1 cellular context compared by ENCODE assay signal in the genomic region with DNA sequence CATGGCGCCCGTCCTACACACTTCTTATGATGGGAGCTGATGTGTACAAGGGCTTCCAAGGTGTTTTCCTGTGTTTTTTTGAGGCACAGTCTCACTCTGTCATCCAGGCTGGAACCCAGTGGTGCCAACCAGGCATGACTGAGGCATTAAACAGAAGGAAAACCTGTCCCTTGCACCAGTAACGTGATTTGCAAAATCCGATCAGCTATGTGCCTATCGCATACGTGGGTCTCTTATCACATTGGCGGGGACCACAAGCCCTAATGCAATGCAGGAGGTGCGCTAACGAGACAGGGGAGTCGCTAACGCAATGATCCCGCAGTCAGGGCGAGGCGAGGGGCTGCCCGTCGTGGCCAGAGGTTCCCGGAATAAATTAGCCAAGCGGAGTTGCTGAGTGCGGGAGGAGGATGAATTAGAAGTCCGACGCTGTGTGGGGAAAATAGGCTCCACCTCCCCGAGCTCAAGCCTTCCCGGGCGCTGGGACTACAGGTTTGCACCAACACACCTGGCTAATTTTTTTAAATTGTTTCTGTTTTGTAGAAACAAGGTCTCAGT.
TF ChIP-seq lines count a peak whose summit lies in the region.

No MANE protein-coding gene starts in this region.

TF ChIP-seq in GM23338, 12 proteins besides CTCF, POLR2A, EP300 and RAD21 (continued from another document):
- TF ChIP-seq, protein P1, sequence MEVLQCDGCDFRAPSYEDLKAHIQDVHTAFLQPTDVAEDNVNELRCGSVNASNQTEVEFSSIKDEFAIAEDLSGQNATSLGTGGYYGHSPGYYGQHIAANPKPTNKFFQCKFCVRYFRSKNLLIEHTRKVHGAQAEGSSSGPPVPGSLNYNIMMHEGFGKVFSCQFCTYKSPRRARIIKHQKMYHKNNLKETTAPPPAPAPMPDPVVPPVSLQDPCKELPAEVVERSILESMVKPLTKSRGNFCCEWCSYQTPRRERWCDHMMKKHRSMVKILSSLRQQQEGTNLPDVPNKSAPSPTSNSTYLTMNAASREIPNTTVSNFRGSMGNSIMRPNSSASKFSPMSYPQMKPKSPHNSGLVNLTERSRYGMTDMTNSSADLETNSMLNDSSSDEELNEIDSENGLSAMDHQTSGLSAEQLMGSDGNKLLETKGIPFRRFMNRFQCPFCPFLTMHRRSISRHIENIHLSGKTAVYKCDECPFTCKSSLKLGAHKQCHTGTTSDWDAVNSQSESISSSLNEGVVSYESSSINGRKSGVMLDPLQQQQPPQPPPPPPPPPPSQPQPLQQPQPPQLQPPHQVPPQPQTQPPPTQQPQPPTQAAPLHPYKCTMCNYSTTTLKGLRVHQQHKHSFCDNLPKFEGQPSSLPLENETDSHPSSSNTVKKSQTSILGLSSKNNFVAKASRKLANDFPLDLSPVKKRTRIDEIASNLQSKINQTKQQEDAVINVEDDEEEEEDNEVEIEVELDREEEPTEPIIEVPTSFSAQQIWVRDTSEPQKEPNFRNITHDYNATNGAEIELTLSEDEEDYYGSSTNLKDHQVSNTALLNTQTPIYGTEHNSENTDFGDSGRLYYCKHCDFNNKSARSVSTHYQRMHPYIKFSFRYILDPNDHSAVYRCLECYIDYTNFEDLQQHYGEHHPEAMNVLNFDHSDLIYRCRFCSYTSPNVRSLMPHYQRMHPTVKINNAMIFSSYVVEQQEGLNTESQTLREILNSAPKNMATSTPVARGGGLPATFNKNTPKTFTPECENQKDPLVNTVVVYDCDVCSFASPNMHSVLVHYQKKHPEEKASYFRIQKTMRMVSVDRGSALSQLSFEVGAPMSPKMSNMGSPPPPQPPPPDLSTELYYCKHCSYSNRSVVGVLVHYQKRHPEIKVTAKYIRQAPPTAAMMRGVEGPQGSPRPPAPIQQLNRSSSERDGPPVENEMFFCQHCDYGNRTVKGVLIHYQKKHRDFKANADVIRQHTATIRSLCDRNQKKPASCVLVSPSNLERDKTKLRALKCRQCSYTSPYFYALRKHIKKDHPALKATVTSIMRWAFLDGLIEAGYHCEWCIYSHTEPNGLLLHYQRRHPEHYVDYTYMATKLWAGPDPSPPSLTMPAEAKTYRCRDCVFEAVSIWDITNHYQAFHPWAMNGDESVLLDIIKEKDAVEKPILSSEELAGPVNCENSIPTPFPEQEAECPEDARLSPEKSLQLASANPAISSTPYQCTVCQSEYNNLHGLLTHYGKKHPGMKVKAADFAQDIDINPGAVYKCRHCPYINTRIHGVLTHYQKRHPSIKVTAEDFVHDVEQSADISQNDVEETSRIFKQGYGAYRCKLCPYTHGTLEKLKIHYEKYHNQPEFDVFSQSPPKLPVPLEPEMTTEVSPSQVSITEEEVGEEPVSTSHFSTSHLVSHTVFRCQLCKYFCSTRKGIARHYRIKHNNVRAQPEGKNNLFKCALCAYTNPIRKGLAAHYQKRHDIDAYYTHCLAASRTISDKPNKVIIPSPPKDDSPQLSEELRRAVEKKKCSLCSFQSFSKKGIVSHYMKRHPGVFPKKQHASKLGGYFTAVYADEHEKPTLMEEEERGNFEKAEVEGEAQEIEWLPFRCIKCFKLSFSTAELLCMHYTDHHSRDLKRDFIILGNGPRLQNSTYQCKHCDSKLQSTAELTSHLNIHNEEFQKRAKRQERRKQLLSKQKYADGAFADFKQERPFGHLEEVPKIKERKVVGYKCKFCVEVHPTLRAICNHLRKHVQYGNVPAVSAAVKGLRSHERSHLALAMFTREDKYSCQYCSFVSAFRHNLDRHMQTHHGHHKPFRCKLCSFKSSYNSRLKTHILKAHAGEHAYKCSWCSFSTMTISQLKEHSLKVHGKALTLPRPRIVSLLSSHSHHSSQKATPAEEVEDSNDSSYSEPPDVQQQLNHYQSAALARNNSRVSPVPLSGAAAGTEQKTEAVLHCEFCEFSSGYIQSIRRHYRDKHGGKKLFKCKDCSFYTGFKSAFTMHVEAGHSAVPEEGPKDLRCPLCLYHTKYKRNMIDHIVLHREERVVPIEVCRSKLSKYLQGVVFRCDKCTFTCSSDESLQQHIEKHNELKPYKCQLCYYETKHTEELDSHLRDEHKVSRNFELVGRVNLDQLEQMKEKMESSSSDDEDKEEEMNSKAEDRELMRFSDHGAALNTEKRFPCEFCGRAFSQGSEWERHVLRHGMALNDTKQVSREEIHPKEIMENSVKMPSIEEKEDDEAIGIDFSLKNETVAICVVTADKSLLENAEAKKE (CRISPR knock-in tag; IDR thresholded peaks at IDR 0.05) = no peak
- TF ChIP-seq EZH2 (IDR thresholded peaks at IDR 0.05; ENCODE audit: low read depth, unreplicated experiment) = no peak
- TF ChIP-seq NANOG (IDR thresholded peaks at IDR 0.05; ENCODE audit: borderline replicate concordance) = no peak
- no peak for TF ChIP-seq ZNF331 (CRISPR knock-in tag; IDR thresholded peaks at IDR 0.05; ENCODE audit: low read depth)
- TF ChIP-seq POLR2AphosphoS5 (IDR thresholded peaks at IDR 0.05; ENCODE audit: low read depth) = no peak
- TF ChIP-seq, protein P2, sequence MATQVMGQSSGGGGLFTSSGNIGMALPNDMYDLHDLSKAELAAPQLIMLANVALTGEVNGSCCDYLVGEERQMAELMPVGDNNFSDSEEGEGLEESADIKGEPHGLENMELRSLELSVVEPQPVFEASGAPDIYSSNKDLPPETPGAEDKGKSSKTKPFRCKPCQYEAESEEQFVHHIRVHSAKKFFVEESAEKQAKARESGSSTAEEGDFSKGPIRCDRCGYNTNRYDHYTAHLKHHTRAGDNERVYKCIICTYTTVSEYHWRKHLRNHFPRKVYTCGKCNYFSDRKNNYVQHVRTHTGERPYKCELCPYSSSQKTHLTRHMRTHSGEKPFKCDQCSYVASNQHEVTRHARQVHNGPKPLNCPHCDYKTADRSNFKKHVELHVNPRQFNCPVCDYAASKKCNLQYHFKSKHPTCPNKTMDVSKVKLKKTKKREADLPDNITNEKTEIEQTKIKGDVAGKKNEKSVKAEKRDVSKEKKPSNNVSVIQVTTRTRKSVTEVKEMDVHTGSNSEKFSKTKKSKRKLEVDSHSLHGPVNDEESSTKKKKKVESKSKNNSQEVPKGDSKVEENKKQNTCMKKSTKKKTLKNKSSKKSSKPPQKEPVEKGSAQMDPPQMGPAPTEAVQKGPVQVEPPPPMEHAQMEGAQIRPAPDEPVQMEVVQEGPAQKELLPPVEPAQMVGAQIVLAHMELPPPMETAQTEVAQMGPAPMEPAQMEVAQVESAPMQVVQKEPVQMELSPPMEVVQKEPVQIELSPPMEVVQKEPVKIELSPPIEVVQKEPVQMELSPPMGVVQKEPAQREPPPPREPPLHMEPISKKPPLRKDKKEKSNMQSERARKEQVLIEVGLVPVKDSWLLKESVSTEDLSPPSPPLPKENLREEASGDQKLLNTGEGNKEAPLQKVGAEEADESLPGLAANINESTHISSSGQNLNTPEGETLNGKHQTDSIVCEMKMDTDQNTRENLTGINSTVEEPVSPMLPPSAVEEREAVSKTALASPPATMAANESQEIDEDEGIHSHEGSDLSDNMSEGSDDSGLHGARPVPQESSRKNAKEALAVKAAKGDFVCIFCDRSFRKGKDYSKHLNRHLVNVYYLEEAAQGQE (IDR thresholded peaks at IDR 0.05; ENCODE audit: unreplicated experiment) = no peak
- TF ChIP-seq EZH2phosphoT487 (IDR thresholded peaks at IDR 0.05; ENCODE audit: unreplicated experiment) = no peak
- no peak for TF ChIP-seq JUNB (IDR thresholded peaks at IDR 0.05; ENCODE audit: unreplicated experiment)
- TF ChIP-seq, protein P3, sequence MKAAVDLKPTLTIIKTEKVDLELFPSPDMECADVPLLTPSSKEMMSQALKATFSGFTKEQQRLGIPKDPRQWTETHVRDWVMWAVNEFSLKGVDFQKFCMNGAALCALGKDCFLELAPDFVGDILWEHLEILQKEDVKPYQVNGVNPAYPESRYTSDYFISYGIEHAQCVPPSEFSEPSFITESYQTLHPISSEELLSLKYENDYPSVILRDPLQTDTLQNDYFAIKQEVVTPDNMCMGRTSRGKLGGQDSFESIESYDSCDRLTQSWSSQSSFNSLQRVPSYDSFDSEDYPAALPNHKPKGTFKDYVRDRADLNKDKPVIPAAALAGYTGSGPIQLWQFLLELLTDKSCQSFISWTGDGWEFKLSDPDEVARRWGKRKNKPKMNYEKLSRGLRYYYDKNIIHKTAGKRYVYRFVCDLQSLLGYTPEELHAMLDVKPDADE (IDR thresholded peaks at IDR 0.05) = no peak
- TF ChIP-seq ZNF114 (CRISPR knock-in tag; IDR thresholded peaks at IDR 0.05) = no peak
